In genomic region chr18:26088482-26088881, GRCh38 we compare ENCODE assay signal across 1 cellular context.
TF ChIP-seq lines count a peak whose summit lies in the region.

No MANE protein-coding gene starts in this region.

TF ChIP-seq in GM23338, 12 proteins besides CTCF, POLR2A, EP300 and RAD21:
- TF ChIP-seq ZNF462 (CRISPR knock-in tag; IDR thresholded peaks at IDR 0.05) (no peak), EZH2phosphoT487 (IDR thresholded peaks at IDR 0.05; ENCODE audit: unreplicated experiment) (no peak), REST (IDR thresholded peaks at IDR 0.05; ENCODE audit: unreplicated experiment) (no peak), JUNB (IDR thresholded peaks at IDR 0.05; ENCODE audit: unreplicated experiment) (no peak), EZH2 (IDR thresholded peaks at IDR 0.05; ENCODE audit: low read depth, unreplicated experiment) (no peak), POLR2AphosphoS5 (IDR thresholded peaks at IDR 0.05; ENCODE audit: low read depth) (no peak), ETS1 (IDR thresholded peaks at IDR 0.05) (no peak), CREB1 (CRISPR knock-in tag; IDR thresholded peaks at IDR 0.05; ENCODE audit: low read depth) (no peak), ZNF114 (CRISPR knock-in tag; IDR thresholded peaks at IDR 0.05) (no peak), ZNF331 (CRISPR knock-in tag; IDR thresholded peaks at IDR 0.05; ENCODE audit: low read depth) (no peak), STAT1 (IDR thresholded peaks at IDR 0.05; ENCODE audit: unreplicated experiment) (no peak)
TF ChIP-seq in GM23338: peak in this region for 0.
